In genomic region chr10:44671321-44671720, GRCh38 we compare ENCODE assay signal across 8 cellular contexts.
"Had no signal": no experiment of that assay in that cellular context is flagged by ENCODE, and none has a peak within 500 bp of the region (broad histone marks: within the 10 kb centered on the region; RNA-seq: fewer than 3 reads in every experiment).

No MANE protein-coding gene starts in this region.

- H3K9me3 ChIP-seq: HAP-1 had no signal

- DNase-seq: GM23248, GOT3, H7, HFFc6, KG1 had no signal

- H3K9ac ChIP-seq: GM23248 had no signal

- H2AFZ ChIP-seq: GM23248 had no signal

- H3K4me1 ChIP-seq: HAP-1 had no signal

- H3K4me3 ChIP-seq: GM23248, HAP-1 had no signal

- H3K36me3 ChIP-seq: HAP-1 had no signal

- ATAC-seq: HCT116 had no signal

- H3K27ac ChIP-seq: GM23248, HL-60 had no signal
